1 cellular context compared by ENCODE assay signal in genomic region chr15:72685925-72686794, GRCh38.
A peak's percentile ranks its signal among the peaks of the same experiment; 100 is the strongest.
TF ChIP-seq lines count a peak whose summit lies in the region.

TSS of gene BBS4 (plus strand) at chr15:72686207. CDS start at chr15:72686228, 21 bp downstream.
TSS of gene HIGD2B (minus strand) at chr15:72686182. CDS start at chr15:72676374, 9,808 bp downstream.

TF ChIP-seq in K562, 482 proteins besides CTCF, POLR2A, EP300 and RAD21 (continued from another document):
- TF ChIP-seq, protein P1, sequence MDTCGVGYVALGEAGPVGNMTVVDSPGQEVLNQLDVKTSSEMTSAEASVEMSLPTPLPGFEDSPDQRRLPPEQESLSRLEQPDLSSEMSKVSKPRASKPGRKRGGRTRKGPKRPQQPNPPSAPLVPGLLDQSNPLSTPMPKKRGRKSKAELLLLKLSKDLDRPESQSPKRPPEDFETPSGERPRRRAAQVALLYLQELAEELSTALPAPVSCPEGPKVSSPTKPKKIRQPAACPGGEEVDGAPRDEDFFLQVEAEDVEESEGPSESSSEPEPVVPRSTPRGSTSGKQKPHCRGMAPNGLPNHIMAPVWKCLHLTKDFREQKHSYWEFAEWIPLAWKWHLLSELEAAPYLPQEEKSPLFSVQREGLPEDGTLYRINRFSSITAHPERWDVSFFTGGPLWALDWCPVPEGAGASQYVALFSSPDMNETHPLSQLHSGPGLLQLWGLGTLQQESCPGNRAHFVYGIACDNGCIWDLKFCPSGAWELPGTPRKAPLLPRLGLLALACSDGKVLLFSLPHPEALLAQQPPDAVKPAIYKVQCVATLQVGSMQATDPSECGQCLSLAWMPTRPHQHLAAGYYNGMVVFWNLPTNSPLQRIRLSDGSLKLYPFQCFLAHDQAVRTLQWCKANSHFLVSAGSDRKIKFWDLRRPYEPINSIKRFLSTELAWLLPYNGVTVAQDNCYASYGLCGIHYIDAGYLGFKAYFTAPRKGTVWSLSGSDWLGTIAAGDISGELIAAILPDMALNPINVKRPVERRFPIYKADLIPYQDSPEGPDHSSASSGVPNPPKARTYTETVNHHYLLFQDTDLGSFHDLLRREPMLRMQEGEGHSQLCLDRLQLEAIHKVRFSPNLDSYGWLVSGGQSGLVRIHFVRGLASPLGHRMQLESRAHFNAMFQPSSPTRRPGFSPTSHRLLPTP (IDR thresholded peaks at IDR 0.05; ENCODE audit: borderline replicate concordance, extremely low read depth, insufficient read length): no peak
- TF ChIP-seq CREB1 (IDR thresholded peaks at IDR 0.05) (peak; percentile 47; the same call in 1 of the 2 replicates), CREB1 (CRISPR knock-in tag; IDR thresholded peaks at IDR 0.05) (peak; percentile 53; the same call in 1 of the 2 replicates), ZNF140 (CRISPR knock-in tag; IDR thresholded peaks at IDR 0.05) (no peak), LCOR (CRISPR knock-in tag; IDR thresholded peaks at IDR 0.05) (no peak), IFI16 (CRISPR knock-in tag; IDR thresholded peaks at IDR 0.05) (no peak), ELF4 (CRISPR knock-in tag; IDR thresholded peaks at IDR 0.05) (no peak), HEY1 (CRISPR knock-in tag; IDR thresholded peaks at IDR 0.05; ENCODE audit: borderline replicate concordance) (no peak), POLR2B (IDR thresholded peaks at IDR 0.05; ENCODE audit: low read depth, partially characterized antibody) (peak; percentile 80), GMEB1 (CRISPR knock-in tag; IDR thresholded peaks at IDR 0.05) (no peak), SMAD4 (CRISPR knock-in tag; conservative IDR thresholded peaks at IDR 0.05) (peak; percentile 34; the same call in 1 of the 2 replicates), RCOR1 (IDR thresholded peaks at IDR 0.05; ENCODE audit: borderline replicate concordance in 1 of 2, low read depth in 2 of 2, low read length in 2 of 2) (peak in 1 of 2 experiments; percentile 51; a peak in 2 of 4 replicates), ZNF766 (CRISPR knock-in tag; conservative IDR thresholded peaks at IDR 0.05) (0 out of 2 replicates have a peak, but pooled peaks have one; percentile 48), RHOXF2B (CRISPR knock-in tag; conservative IDR thresholded peaks at IDR 0.05) (no peak), MTF1 (CRISPR knock-in tag; IDR thresholded peaks at IDR 0.05; ENCODE audit: borderline replicate concordance) (no peak), TSC22D4 (tag; IDR thresholded peaks at IDR 0.05) (no peak), XRCC4 (IDR thresholded peaks at IDR 0.05; ENCODE audit: extremely low read depth, insufficient read depth, insufficient read length) (no peak), NCOR1 (IDR thresholded peaks at IDR 0.05) (0 out of 2 replicates have a peak, but pooled peaks have one; percentile 4), ZKSCAN8 (CRISPR knock-in tag; IDR thresholded peaks at IDR 0.05) (no peak)
- TF ChIP-seq, protein P2, sequence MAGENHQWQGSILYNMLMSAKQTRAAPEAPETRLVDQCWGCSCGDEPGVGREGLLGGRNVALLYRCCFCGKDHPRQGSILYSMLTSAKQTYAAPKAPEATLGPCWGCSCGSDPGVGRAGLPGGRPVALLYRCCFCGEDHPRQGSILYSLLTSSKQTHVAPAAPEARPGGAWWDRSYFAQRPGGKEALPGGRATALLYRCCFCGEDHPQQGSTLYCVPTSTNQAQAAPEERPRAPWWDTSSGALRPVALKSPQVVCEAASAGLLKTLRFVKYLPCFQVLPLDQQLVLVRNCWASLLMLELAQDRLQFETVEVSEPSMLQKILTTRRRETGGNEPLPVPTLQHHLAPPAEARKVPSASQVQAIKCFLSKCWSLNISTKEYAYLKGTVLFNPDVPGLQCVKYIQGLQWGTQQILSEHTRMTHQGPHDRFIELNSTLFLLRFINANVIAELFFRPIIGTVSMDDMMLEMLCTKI (IDR thresholded peaks at IDR 0.05; ENCODE audit: partially characterized antibody): no peak
- TF ChIP-seq, protein P3, sequence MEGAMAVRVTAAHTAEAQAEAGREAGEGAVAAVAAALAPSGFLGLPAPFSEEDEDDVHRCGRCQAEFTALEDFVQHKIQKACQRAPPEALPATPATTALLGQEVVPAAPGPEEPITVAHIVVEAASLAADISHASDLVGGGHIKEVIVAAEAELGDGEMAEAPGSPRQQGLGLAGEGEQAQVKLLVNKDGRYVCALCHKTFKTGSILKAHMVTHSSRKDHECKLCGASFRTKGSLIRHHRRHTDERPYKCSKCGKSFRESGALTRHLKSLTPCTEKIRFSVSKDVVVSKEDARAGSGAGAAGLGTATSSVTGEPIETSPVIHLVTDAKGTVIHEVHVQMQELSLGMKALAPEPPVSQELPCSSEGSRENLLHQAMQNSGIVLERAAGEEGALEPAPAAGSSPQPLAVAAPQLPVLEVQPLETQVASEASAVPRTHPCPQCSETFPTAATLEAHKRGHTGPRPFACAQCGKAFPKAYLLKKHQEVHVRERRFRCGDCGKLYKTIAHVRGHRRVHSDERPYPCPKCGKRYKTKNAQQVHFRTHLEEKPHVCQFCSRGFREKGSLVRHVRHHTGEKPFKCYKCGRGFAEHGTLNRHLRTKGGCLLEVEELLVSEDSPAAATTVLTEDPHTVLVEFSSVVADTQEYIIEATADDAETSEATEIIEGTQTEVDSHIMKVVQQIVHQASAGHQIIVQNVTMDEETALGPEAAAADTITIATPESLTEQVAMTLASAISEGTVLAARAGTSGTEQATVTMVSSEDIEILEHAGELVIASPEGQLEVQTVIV (CRISPR knock-in tag; IDR thresholded peaks at IDR 0.05; ENCODE audit: borderline replicate concordance): 0 out of 2 replicates have a peak, but pooled peaks have one; percentile 5
- TF ChIP-seq, protein P4, sequence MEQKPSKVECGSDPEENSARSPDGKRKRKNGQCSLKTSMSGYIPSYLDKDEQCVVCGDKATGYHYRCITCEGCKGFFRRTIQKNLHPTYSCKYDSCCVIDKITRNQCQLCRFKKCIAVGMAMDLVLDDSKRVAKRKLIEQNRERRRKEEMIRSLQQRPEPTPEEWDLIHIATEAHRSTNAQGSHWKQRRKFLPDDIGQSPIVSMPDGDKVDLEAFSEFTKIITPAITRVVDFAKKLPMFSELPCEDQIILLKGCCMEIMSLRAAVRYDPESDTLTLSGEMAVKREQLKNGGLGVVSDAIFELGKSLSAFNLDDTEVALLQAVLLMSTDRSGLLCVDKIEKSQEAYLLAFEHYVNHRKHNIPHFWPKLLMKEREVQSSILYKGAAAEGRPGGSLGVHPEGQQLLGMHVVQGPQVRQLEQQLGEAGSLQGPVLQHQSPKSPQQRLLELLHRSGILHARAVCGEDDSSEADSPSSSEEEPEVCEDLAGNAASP (IDR thresholded peaks at IDR 0.05): no peak
- TF ChIP-seq, protein P5, sequence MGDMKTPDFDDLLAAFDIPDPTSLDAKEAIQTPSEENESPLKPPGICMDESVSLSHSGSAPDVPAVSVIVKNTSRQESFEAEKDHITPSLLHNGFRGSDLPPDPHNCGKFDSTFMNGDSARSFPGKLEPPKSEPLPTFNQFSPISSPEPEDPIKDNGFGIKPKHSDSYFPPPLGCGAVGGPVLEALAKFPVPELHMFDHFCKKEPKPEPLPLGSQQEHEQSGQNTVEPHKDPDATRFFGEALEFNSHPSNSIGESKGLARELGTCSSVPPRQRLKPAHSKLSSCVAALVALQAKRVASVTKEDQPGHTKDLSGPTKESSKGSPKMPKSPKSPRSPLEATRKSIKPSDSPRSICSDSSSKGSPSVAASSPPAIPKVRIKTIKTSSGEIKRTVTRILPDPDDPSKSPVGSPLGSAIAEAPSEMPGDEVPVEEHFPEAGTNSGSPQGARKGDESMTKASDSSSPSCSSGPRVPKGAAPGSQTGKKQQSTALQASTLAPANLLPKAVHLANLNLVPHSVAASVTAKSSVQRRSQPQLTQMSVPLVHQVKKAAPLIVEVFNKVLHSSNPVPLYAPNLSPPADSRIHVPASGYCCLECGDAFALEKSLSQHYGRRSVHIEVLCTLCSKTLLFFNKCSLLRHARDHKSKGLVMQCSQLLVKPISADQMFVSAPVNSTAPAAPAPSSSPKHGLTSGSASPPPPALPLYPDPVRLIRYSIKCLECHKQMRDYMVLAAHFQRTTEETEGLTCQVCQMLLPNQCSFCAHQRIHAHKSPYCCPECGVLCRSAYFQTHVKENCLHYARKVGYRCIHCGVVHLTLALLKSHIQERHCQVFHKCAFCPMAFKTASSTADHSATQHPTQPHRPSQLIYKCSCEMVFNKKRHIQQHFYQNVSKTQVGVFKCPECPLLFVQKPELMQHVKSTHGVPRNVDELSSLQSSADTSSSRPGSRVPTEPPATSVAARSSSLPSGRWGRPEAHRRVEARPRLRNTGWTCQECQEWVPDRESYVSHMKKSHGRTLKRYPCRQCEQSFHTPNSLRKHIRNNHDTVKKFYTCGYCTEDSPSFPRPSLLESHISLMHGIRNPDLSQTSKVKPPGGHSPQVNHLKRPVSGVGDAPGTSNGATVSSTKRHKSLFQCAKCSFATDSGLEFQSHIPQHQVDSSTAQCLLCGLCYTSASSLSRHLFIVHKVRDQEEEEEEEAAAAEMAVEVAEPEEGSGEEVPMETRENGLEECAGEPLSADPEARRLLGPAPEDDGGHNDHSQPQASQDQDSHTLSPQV (IDR thresholded peaks at IDR 0.05): no peak
TF ChIP-seq in K562: peak in this region for 116.
